In the genomic region with DNA sequence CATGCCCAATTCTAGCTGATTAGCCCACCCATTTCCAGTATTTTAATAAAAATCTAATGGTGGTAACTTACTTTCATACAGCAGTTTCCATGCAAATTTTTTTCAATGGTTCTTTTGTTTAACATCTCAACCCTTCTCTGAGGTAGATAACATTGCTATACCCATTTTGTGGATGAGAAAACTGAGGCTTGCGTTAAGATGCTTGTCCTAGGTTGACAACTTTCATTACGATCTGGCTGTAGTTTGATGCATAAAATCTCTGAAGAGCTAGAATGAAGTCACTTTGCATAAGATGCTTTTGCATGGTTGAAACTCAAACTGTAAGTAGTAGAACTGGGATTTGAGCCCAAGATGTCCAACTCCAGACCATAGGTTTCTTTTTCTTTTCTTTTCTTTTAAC, we compare ENCODE assay signal across 34 cellular contexts.
"Had no signal": no experiment of that assay in that cellular context is flagged by ENCODE, and none has a peak within 500 bp of the region (broad histone marks: within the 10 kb centered on the region; RNA-seq: fewer than 3 reads in every experiment).

No MANE protein-coding gene starts in this region.

- ATAC-seq: activated naive CD4-positive, alpha-beta T cell treated with anti-CD3 and anti-CD28 coated beads, Interleukin-2, amount 50 U/mL, for 72 hours; activated naive CD8-positive, alpha-beta T cell treated with anti-CD3 and anti-CD28 coated beads, Interleukin-2, amount 50 U/mL, for 24 hours; activated T-cell treated with anti-CD3 and anti-CD28 coated beads, Interleukin-2, amount 50 U/mL, for 4 hours; activated T-cell treated with anti-CD3 and anti-CD28 coated beads, Interleukin-2, amount 50 U/mL, for 72 hours; activated T-helper 17 cell treated with anti-CD3 and anti-CD28 coated beads, Interleukin-2, amount 50 U/mL, for 72 hours; body of pancreas had no signal

- H3K4me1 ChIP-seq: adrenal gland, ascending aorta, breast epithelium had no signal

- H3K27me3 ChIP-seq: adrenal gland, ascending aorta, body of pancreas, brain microvascular endothelial cell, breast epithelium, cardiac muscle cell had no signal

- FAIRE-seq: astrocyte, bronchial epithelial cell had no signal

- DNase-seq: activated effector memory CD4-positive, alpha-beta T cell treated with anti-CD3 and anti-CD28 coated beads, Interleukin-2, amount 50 U/mL, for 16 hours; activated effector memory CD4-positive, alpha-beta T cell treated with Interleukin-2 at 50 U/mL for 16 hours; activated gamma-delta T cell; activated gamma-delta T cell treated with Interleukin-2 at 50 U/mL for 16 hours; activated naive CD4-positive, alpha-beta T cell; activated naive CD4-positive, alpha-beta T cell treated with anti-CD3 and anti-CD28 coated beads for 36 hours; activated naive CD4-positive, alpha-beta T cell treated with anti-CD3 and anti-CD28 coated beads, Interleukin-2, amount 10 ng/mL, durations not matched to agents 7 days and 5 days; activated naive CD4-positive, alpha-beta T cell treated with anti-CD3 and anti-CD28 coated beads, Interleukin-2, amount 50 U/mL, for 16 hours; activated naive CD4-positive, alpha-beta T cell treated with Interleukin-2 at 50 U/mL for 16 hours; activated naive CD8-positive, alpha-beta T cell treated with anti-CD3 and anti-CD28 coated beads for 36 hours; activated naive CD8-positive, alpha-beta T cell treated with anti-CD3 and anti-CD28 coated beads, Interleukin-2, amount 10 ng/mL, durations not matched to agents 7 days and 5 days; activated naive CD8-positive, alpha-beta T cell treated with anti-CD3 and anti-CD28 coated beads, Interleukin-2, amount 50 U/mL, for 24 hours; activated T-cell treated with anti-CD3 and anti-CD28 coated beads, Interleukin-2, amount 50 U/mL, for 1 hour; activated T-cell treated with anti-CD3 and anti-CD28 coated beads, Interleukin-2, amount 50 U/mL, for 24 hours; activated T-cell treated with anti-CD3 and anti-CD28 coated beads, Interleukin-2, amount 50 U/mL, for 4 hours; activated T-cell treated with anti-CD3 and anti-CD28 coated beads, Interleukin-2, amount 50 U/mL, for 48 hours; activated T-cell treated with anti-CD3 and anti-CD28 coated beads, Interleukin-2, amount 50 U/mL, for 72 hours; adrenal gland; amniotic stem cell; amygdala; anterior cingulate cortex; aorta; body of pancreas; brain microvascular endothelial cell; caudate nucleus; central memory CD4-positive, alpha-beta T cell; cerebellar nuclear complex had no signal

- H3K27ac ChIP-seq: adrenal gland, ascending aorta, body of pancreas, brain microvascular endothelial cell, breast epithelium, cardiac muscle cell had no signal

- H3K36me3 ChIP-seq: adrenal gland, ascending aorta, brain microvascular endothelial cell, breast epithelium, cardiac muscle cell had no signal

- H3K9me3 ChIP-seq: adrenal gland, ascending aorta, body of pancreas, breast epithelium had no signal

- H3K4me3 ChIP-seq: adrenal gland, ascending aorta, body of pancreas, breast epithelium, cardiac muscle cell had no signal
